2 cellular contexts compared by ENCODE assay signal in genomic region chr6:147127587-147127986, GRCh38.
A peak's percentile ranks its signal among the peaks of the same experiment; 100 is the strongest.
TF ChIP-seq lines count a peak whose summit lies in the region.

No MANE protein-coding gene starts in this region.

TF ChIP-seq in SK-N-SH, 30 proteins besides CTCF, POLR2A, EP300 and RAD21 (continued from another document):
- TF ChIP-seq FOSL2 (IDR thresholded peaks at IDR 0.05; ENCODE audit: borderline replicate concordance, low read depth), result peak; percentile 30; the same call in 1 of the 2 replicates

TF ChIP-seq in SK-N-SH treated with all-trans-retinoic acid at 6 μM for 48 hours, 23 proteins besides CTCF, POLR2A, EP300 and RAD21 (continued from another document):
- no peak for TF ChIP-seq ISL1 (CRISPR knock-in tag; IDR thresholded peaks at IDR 0.05)
- no peak for TF ChIP-seq ESRRG (CRISPR knock-in tag; IDR thresholded peaks at IDR 0.05)
- no peak for TF ChIP-seq ZNF8 (CRISPR knock-in tag; IDR thresholded peaks at IDR 0.05)
- no peak for TF ChIP-seq TCF4 (CRISPR knock-in tag; IDR thresholded peaks at IDR 0.05; ENCODE audit: borderline replicate concordance)
- TF ChIP-seq BACH2 (CRISPR knock-in tag; IDR thresholded peaks at IDR 0.05; ENCODE audit: borderline replicate concordance), result no peak
- TF ChIP-seq, protein P1, sequence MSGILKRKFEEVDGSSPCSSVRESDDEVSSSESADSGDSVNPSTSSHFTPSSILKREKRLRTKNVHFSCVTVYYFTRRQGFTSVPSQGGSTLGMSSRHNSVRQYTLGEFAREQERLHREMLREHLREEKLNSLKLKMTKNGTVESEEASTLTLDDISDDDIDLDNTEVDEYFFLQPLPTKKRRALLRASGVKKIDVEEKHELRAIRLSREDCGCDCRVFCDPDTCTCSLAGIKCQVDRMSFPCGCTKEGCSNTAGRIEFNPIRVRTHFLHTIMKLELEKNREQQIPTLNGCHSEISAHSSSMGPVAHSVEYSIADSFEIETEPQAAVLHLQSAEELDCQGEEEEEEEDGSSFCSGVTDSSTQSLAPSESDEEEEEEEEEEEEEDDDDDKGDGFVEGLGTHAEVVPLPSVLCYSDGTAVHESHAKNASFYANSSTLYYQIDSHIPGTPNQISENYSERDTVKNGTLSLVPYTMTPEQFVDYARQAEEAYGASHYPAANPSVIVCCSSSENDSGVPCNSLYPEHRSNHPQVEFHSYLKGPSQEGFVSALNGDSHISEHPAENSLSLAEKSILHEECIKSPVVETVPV (CRISPR knock-in tag; IDR thresholded peaks at IDR 0.05), result no peak
- no peak for TF ChIP-seq ZFP30 (CRISPR knock-in tag; IDR thresholded peaks at IDR 0.05)
- TF ChIP-seq RARB (CRISPR knock-in tag; IDR thresholded peaks at IDR 0.05), result no peak
- no peak for TF ChIP-seq TOX (CRISPR knock-in tag; IDR thresholded peaks at IDR 0.05; ENCODE audit: borderline replicate concordance)
- TF ChIP-seq ARNTL (CRISPR knock-in tag; IDR thresholded peaks at IDR 0.05; ENCODE audit: borderline replicate concordance, low read depth), result no peak
- no peak for TF ChIP-seq POU6F1 (CRISPR knock-in tag; IDR thresholded peaks at IDR 0.05; ENCODE audit: borderline replicate concordance, low read depth)
- TF ChIP-seq ZC3H10 (CRISPR knock-in tag; IDR thresholded peaks at IDR 0.05), result no peak
- TF ChIP-seq CSDC2 (CRISPR knock-in tag; IDR thresholded peaks at IDR 0.05), result no peak
- TF ChIP-seq ZNF70 (CRISPR knock-in tag; IDR thresholded peaks at IDR 0.05), result no peak
- TF ChIP-seq, protein P2, sequence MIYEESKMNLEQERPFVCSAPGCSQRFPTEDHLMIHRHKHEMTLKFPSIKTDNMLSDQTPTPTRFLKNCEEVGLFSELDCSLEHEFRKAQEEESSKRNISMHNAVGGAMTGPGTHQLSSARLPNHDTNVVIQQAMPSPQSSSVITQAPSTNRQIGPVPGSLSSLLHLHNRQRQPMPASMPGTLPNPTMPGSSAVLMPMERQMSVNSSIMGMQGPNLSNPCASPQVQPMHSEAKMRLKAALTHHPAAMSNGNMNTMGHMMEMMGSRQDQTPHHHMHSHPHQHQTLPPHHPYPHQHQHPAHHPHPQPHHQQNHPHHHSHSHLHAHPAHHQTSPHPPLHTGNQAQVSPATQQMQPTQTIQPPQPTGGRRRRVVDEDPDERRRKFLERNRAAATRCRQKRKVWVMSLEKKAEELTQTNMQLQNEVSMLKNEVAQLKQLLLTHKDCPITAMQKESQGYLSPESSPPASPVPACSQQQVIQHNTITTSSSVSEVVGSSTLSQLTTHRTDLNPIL (CRISPR knock-in tag; IDR thresholded peaks at IDR 0.05; ENCODE audit: low read depth), result no peak
- TF ChIP-seq ZFP3 (CRISPR knock-in tag; IDR thresholded peaks at IDR 0.05), result no peak
- TF ChIP-seq, protein P3, sequence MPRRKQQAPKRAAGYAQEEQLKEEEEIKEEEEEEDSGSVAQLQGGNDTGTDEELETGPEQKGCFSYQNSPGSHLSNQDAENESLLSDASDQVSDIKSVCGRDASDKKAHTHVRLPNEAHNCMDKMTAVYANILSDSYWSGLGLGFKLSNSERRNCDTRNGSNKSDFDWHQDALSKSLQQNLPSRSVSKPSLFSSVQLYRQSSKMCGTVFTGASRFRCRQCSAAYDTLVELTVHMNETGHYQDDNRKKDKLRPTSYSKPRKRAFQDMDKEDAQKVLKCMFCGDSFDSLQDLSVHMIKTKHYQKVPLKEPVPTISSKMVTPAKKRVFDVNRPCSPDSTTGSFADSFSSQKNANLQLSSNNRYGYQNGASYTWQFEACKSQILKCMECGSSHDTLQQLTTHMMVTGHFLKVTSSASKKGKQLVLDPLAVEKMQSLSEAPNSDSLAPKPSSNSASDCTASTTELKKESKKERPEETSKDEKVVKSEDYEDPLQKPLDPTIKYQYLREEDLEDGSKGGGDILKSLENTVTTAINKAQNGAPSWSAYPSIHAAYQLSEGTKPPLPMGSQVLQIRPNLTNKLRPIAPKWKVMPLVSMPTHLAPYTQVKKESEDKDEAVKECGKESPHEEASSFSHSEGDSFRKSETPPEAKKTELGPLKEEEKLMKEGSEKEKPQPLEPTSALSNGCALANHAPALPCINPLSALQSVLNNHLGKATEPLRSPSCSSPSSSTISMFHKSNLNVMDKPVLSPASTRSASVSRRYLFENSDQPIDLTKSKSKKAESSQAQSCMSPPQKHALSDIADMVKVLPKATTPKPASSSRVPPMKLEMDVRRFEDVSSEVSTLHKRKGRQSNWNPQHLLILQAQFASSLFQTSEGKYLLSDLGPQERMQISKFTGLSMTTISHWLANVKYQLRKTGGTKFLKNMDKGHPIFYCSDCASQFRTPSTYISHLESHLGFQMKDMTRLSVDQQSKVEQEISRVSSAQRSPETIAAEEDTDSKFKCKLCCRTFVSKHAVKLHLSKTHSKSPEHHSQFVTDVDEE (CRISPR knock-in tag; IDR thresholded peaks at IDR 0.05), result no peak
- TF ChIP-seq OSR1 (CRISPR knock-in tag; IDR thresholded peaks at IDR 0.05), result no peak
- no peak for TF ChIP-seq PATZ1 (CRISPR knock-in tag; IDR thresholded peaks at IDR 0.05; ENCODE audit: borderline replicate concordance)
